Comparison of ENCODE assay signal across 20 cellular contexts in genomic region chr2:7102831-7103230, GRCh38.
A peak's percentile ranks its signal among the peaks of the same experiment; 100 is the strongest.
DNase-seq lines count a peak whose midpoint lies in the region; TF ChIP-seq lines count a peak whose summit lies in the region.
"Had no signal": no experiment of that assay in that cellular context is flagged by ENCODE, and none has a peak within 500 bp of the region (broad histone marks: within the 10 kb centered on the region; RNA-seq: fewer than 3 reads in every experiment).

No MANE protein-coding gene starts in this region.

- CTCF ChIA-PET in Calu3 (lab: Charles Lee) = no interaction called here

- peaks cover 3% of the 10 kb centered on the region for H3K36me3 Mint-ChIP-seq in neural progenitor cell
- no peaks in the 10 kb centered on the region for H3K36me3 Mint-ChIP-seq in Calu3 (ENCODE audit: insufficient read depth, unreplicated experiment)

- no peak overlapping the region for H3K4me3 ChIP-seq in neural progenitor cell
- H3K4me3 ChIP-seq: A549, PC-9 had no signal

- H3K9me3 Mint-ChIP-seq in neural progenitor cell = no peaks in the 10 kb centered on the region
- no peaks in the 10 kb centered on the region for H3K9me3 Mint-ChIP-seq in Calu3 (ENCODE audit: low read depth, unreplicated experiment)
- H3K9me3 Mint-ChIP-seq: T-helper 2 cell treated with Interferon-gamma antibody and Interleukin-4, amounts not matched to agents 5 μg/mL and 100 μg/mL, for 36 hours had no signal

- H3K27me3 Mint-ChIP-seq in neural progenitor cell (ENCODE audit: insufficient read depth, low read depth) (peaks cover 2% of the 10 kb centered on the region), Calu3 (ENCODE audit: unreplicated experiment) (no peaks in the 10 kb centered on the region)

- intact Hi-C loops in Calu3 (cut with micrococcal nuclease; ENCODE audit: unreplicated experiment) = no loop called here

- H3K4me2 ChIP-seq in neural progenitor cell = no peak overlapping the region
- H3K4me2 ChIP-seq: A549, PC-9, SK-N-SH had no signal

- DNase-seq in NCI-H748 (lab: John Stamatoyannopoulos, UW; ENCODE audit: unreplicated experiment) (peak; percentile 15), NCI-H748 treated with DMSO at 0.1 percent for 48 hours (lab: John Stamatoyannopoulos, UW) (no peak), NCI-H187 (lab: John Stamatoyannopoulos, UW) (peak; percentile 79 to 87), NCI-H345 treated with DMSO at 0.1 percent for 48 hours (lab: John Stamatoyannopoulos, UW; ENCODE audit: unreplicated experiment) (peak; percentile 86), neural progenitor cell (ENCODE audit: low spot score) (no peak), GM20000 (ENCODE audit: low spot score) (no peak), Calu3 (no peak)
- DNase-seq: BE2C, KG1, NCI-H1105, NCI-H1694, NCI-H2171 treated with DMSO at 0.1 percent for 48 hours, PC-9, RPMI8226, SIG-M5, SK-N-SH had no signal

- no peak overlapping the region for H2AFZ ChIP-seq in neural progenitor cell (replicated peaks)
- H2AFZ ChIP-seq: PC-9 had no signal

- H3K4me3 Mint-ChIP-seq in neural progenitor cell = no peak overlapping the region
- no peak overlapping the region for H3K4me3 Mint-ChIP-seq in Calu3 (ENCODE audit: low read depth, unreplicated experiment)
- H3K4me3 Mint-ChIP-seq: T-helper 2 cell treated with Interferon-gamma antibody and Interleukin-4, amounts not matched to agents 5 μg/mL and 100 μg/mL, for 36 hours had no signal

- peaks cover 8% of the 10 kb centered on the region for H3K4me1 Mint-ChIP-seq in neural progenitor cell
- peaks cover under 1% of the 10 kb centered on the region for H3K4me1 Mint-ChIP-seq in Calu3 (ENCODE audit: low read depth, unreplicated experiment)

- H3K79me2 ChIP-seq in neural progenitor cell (ENCODE audit: low read depth) = no peaks in the 10 kb centered on the region

- H3K27ac ChIP-seq in VCaP (peak overlapping the region; percentile 1; the same call in 1 of the 2 replicates), neural progenitor cell (no peak overlapping the region)
- H3K27ac ChIP-seq: A549, HL-60, PC-9 had no signal

- no TSS peak for BruUV-seq in Calu3 (replicated peaks; lab: Mats Ljungman, UMichigan)

- no peaks in the 10 kb centered on the region for H3F3A ChIP-seq in neural progenitor cell (ENCODE audit: low read depth)

- H3K27ac Mint-ChIP-seq in neural progenitor cell (no peak overlapping the region), Calu3 (ENCODE audit: unreplicated experiment) (no peak overlapping the region)
- H3K27ac Mint-ChIP-seq: T-helper 2 cell treated with Interferon-gamma antibody and Interleukin-4, amounts not matched to agents 5 μg/mL and 100 μg/mL, for 36 hours had no signal

- no peaks in the 10 kb centered on the region for H4K20me1 ChIP-seq in neural progenitor cell (ENCODE audit: low read depth)

- H3K4me1 ChIP-seq in neural progenitor cell = peaks cover under 1% of the 10 kb centered on the region
- H3K4me1 ChIP-seq: A549 had no signal

- TF ChIP-seq CTCF in VCaP (conservative IDR thresholded peaks at IDR 0.05) (no peak), neural progenitor cell (IDR thresholded peaks at IDR 0.05) (no peak), GM20000 (IDR thresholded peaks at IDR 0.05; ENCODE audit: extremely low read depth, missing control alignments) (no peak), Calu3 (IDR thresholded peaks at IDR 0.05; ENCODE audit: unreplicated experiment) (no peak)

- no peaks in the 10 kb centered on the region for H3K27me3 ChIP-seq in neural progenitor cell
- H3K27me3 ChIP-seq: BE2C had no signal

- H3K9ac ChIP-seq in neural progenitor cell = no peak overlapping the region
- H3K9ac ChIP-seq: SK-N-SH had no signal

- no peaks in the 10 kb centered on the region for H3K36me3 ChIP-seq in neural progenitor cell
- H3K36me3 ChIP-seq: BE2C had no signal

- no peaks in the 10 kb centered on the region for H3K9me3 ChIP-seq in neural progenitor cell (ENCODE audit: low read depth)
- H3K9me3 ChIP-seq: A549, BE2C, SK-N-SH had no signal

Comparison
In these comparisons a context has a peak if more than half of its experiments do, and no peak if none do; other contexts are left out.
1. DNase-seq: peak in NCI-H748 (single experiment), NCI-H187 (2 of 2) and NCI-H345 treated with DMSO at 0.1 percent for 48 hours (single experiment); none in NCI-H748 treated with DMSO at 0.1 percent for 48 hours (single experiment), neural progenitor cell (single experiment), GM20000 (single experiment) and Calu3 (single experiment).